Comparison of ENCODE assay signal across 8 cellular contexts in genomic region chr1:115089443-115090340, GRCh38. TPM values are rescaled to one million over a fixed set of nuclear protein-coding genes. Genes with fewer than 3 reads are reported as not detected.
DNase-seq lines count a peak whose midpoint lies in the region; ATAC-seq and TF ChIP-seq lines count a peak whose summit lies in the region.

Gene TSPAN2 (minus strand): TSS chr1:115089503. CDS start chr1:115089432, 71 bp downstream.

- H3K4me1 Mint-ChIP-seq in activated CD4-positive, alpha-beta T cell treated with anti-CD3 and anti-CD28 coated beads, Interleukin-2, amount 10 ng/mL, durations not matched to agents 24 days and 14 days: peaks cover 19% of the 10 kb centered on the region

- POLR2A ChIA-PET in AG04450 (lab: Yijun Ruan, JAX): no interaction called here

- DNase-seq in AG04450 (ENCODE audit: low read depth, low spot score) (peak; percentile 20), lower lobe of right lung (peak; percentile 76)
- DNase-seq in activated CD4-positive, alpha-beta T cell treated with anti-CD3 and anti-CD28 coated beads, Interleukin-2, amount 10 ng/mL, durations not matched to agents 24 days and 14 days: peak; percentile 81
- peak; percentile 35 for DNase-seq in stimulated activated CD8-positive, alpha-beta memory T cell treated with anti-CD3 and anti-CD28 coated beads, Interleukin-15, amount 100 ng/mL, for 1 hour (ENCODE audit: low read depth)

- H3K36me3 ChIP-seq in HUES6 (ENCODE audit: control insufficient read depth, insufficient read depth, low read length) (no peaks in the 10 kb centered on the region), duodenal mucosa (ENCODE audit: control insufficient read depth in 1 of 2, insufficient read depth in 2 of 2, low read length in 2 of 2) (no peaks in the 10 kb centered on the region), lower lobe of right lung (no peaks in the 10 kb centered on the region)

- intact Hi-C loops in activated CD4-positive, alpha-beta T cell treated with anti-CD3 and anti-CD28 coated beads, Interleukin-2, amount 10 ng/mL, durations not matched to agents 24 days and 14 days (cut with micrococcal nuclease): loop anchor here (1.0 to 10.0 kb wide), 2 partner anchors 10 to 335 kb away; partner anchors contain the start of gene CSDE1
- intact Hi-C loops in lower lobe of right lung (cut with DNase I): no loop called here

- no peaks in the 10 kb centered on the region for H3K36me3 Mint-ChIP-seq in activated CD4-positive, alpha-beta T cell treated with anti-CD3 and anti-CD28 coated beads, Interleukin-2, amount 10 ng/mL, durations not matched to agents 24 days and 14 days (ENCODE audit: low read depth)

- peak within 1 kb of the TSS; percentile 66 for H3K4me3 ChIP-seq in AG04450 (ENCODE audit: low read depth, low read length)
- H3K4me3 ChIP-seq in HUES6 (ENCODE audit: low read depth, low read length): peak within 1 kb of the TSS; percentile 87
- H3K4me3 ChIP-seq in duodenal mucosa (ENCODE audit: low read depth in 1 of 2, low read length in 2 of 2): peak within 1 kb of the TSS; percentile 63 to 81
- peak within 1 kb of the TSS; percentile 76 for H3K4me3 ChIP-seq in lower lobe of right lung

- H3K4me1 ChIP-seq in HUES6 (ENCODE audit: control insufficient read depth, insufficient read depth, low read length) (peaks cover 9% of the 10 kb centered on the region), duodenal mucosa (ENCODE audit: control insufficient read depth in 1 of 2, insufficient read depth in 2 of 2, low read length in 2 of 2) (peaks cover 7 to 14% of the 10 kb centered on the region in 2 donors), lower lobe of right lung (peaks cover 46% of the 10 kb centered on the region)

- peak; percentile 82 to 83 for ATAC-seq in lower lobe of right lung
- no peak for ATAC-seq in GM18873 (IDR thresholded peaks at IDR 0.05; ENCODE audit: low FRiP score, unreplicated experiment)
- no peak for ATAC-seq in GM21423 (IDR thresholded peaks at IDR 0.05; ENCODE audit: unreplicated experiment)

- H3K27ac ChIP-seq in AG04450 (ENCODE audit: low read depth, low read length) (peak within 1 kb of the TSS; percentile 66), HUES6 (ENCODE audit: low read depth, low read length) (peak within 1 kb of the TSS; percentile 88), duodenal mucosa (ENCODE audit: low read depth, low read length) (peak within 1 kb of the TSS; percentile 42), lower lobe of right lung (peak within 1 kb of the TSS; percentile 67)

- H3K27me3 ChIP-seq in AG04450 (ENCODE audit: control insufficient read depth, insufficient read depth, low read length) (no peaks in the 10 kb centered on the region), HUES6 (ENCODE audit: control insufficient read depth, insufficient read depth, low read length) (peaks cover 20% of the 10 kb centered on the region), duodenal mucosa (ENCODE audit: control insufficient read depth in 1 of 2, insufficient read depth in 2 of 2, low read length in 2 of 2) (no peaks in the 10 kb centered on the region), lower lobe of right lung (ENCODE audit: low read depth) (no peaks in the 10 kb centered on the region)

- H3K9ac ChIP-seq in HUES6 (ENCODE audit: low read length) (peak within 1 kb of the TSS; percentile 89), duodenal mucosa (ENCODE audit: low read depth in 1 of 2, low read length in 2 of 2) (peak within 1 kb of the TSS; percentile 36 to 50)

- peaks cover 25% of the 10 kb centered on the region for H3K27me3 Mint-ChIP-seq in activated CD4-positive, alpha-beta T cell treated with anti-CD3 and anti-CD28 coated beads, Interleukin-2, amount 10 ng/mL, durations not matched to agents 24 days and 14 days

- H3K27ac Mint-ChIP-seq in activated CD4-positive, alpha-beta T cell treated with anti-CD3 and anti-CD28 coated beads, Interleukin-2, amount 10 ng/mL, durations not matched to agents 24 days and 14 days: no peak within 1 kb of the TSS

- peak; percentile 46 for TF ChIP-seq CTCF in AG04450 (IDR thresholded peaks at IDR 0.05; ENCODE audit: low read depth, low read length)
- TF ChIP-seq CTCF in lower lobe of right lung (IDR thresholded peaks at IDR 0.05): peak; percentile 30

- no peaks in the 10 kb centered on the region; the same call in 1 of the 2 replicates for H3K9me3 ChIP-seq in AG04450 (ENCODE audit: control insufficient read depth, insufficient read depth, low read length)
- H3K9me3 ChIP-seq in HUES6 (ENCODE audit: control insufficient read depth, insufficient read depth, low read depth, low read length): no peaks in the 10 kb centered on the region
- H3K9me3 ChIP-seq in duodenal mucosa (ENCODE audit: control insufficient read depth in 1 of 2, low read length in 2 of 2): no peaks in the 10 kb centered on the region
- H3K9me3 ChIP-seq in lower lobe of right lung: no peaks in the 10 kb centered on the region

- CTCF ChIA-PET in AG04450 (lab: Charles Lee): interaction anchor here (0.6 to 2.7 kb wide), 10 partner anchors 9 to 506 kb away, joined by 3 to 10 read pairs (median 5); no protein-coding TSS in a partner anchor

- H3K4me3 Mint-ChIP-seq in activated CD4-positive, alpha-beta T cell treated with anti-CD3 and anti-CD28 coated beads, Interleukin-2, amount 10 ng/mL, durations not matched to agents 24 days and 14 days: peak within 1 kb of the TSS; percentile 77

- no peaks in the 10 kb centered on the region for H3K9me3 Mint-ChIP-seq in activated CD4-positive, alpha-beta T cell treated with anti-CD3 and anti-CD28 coated beads, Interleukin-2, amount 10 ng/mL, durations not matched to agents 24 days and 14 days

RNA-seq across cellular contexts. Expression of gene TSPAN2, which starts in this region (rescaled TPM):
- polyA plus RNA-seq in AG04450 (2011; rRNA removed): 2.3 and 4.0 TPM in 2 replicates
- 3.0 and 3.2 TPM in 2 replicates for polyA minus RNA-seq in AG04450 (2011; rRNA and poly(A)+ RNA removed)
- 0.21 and 0.31 TPM in 2 replicates for total RNA-seq in activated CD4-positive, alpha-beta T cell treated with anti-CD3 and anti-CD28 coated beads, Interleukin-2, amount 10 ng/mL, durations not matched to agents 24 days and 14 days
- total RNA-seq in lower lobe of right lung: 4.3 TPM

Comparison
In these comparisons a context has a peak if more than half of its experiments do, and no peak if none do; other contexts are left out.
1. Peak in DNase-seq in activated CD4-positive, alpha-beta T cell treated with anti-CD3 and anti-CD28 coated beads, Interleukin-2, amount 10 ng/mL, durations not matched to agents 24 days and 14 days; RNA of the gene not detected or under 1 TPM.
2. DNase-seq: peak in every context shown above with its lines; median percentile 81 in activated CD4-positive, alpha-beta T cell treated with anti-CD3 and anti-CD28 coated beads, Interleukin-2, amount 10 ng/mL, durations not matched to agents 24 days and 14 days; 76 in lower lobe of right lung; 35 in stimulated activated CD8-positive, alpha-beta memory T cell treated with anti-CD3 and anti-CD28 coated beads, Interleukin-15, amount 100 ng/mL, for 1 hour; 20 in AG04450.
3. ATAC-seq: peak in lower lobe of right lung (2 of 2); none in GM18873 (single experiment) and GM21423 (single experiment).
4. Peak in every context shown above with its lines, with median percentiles within 50 percentile points of each other: H3K27ac ChIP-seq and H3K4me3 ChIP-seq.